1 cellular context compared by ENCODE assay signal in genomic region chr3:53384465-53385277, GRCh38.
TF ChIP-seq lines count a peak whose summit lies in the region.

No MANE protein-coding gene starts in this region.

TF ChIP-seq in GM12878, 131 proteins besides CTCF, POLR2A, EP300 and RAD21:
- TF ChIP-seq E2F8 (IDR thresholded peaks at IDR 0.05; ENCODE audit: low read depth, partially characterized antibody) (no peak), EGR1 (IDR thresholded peaks at IDR 0.05; ENCODE audit: borderline replicate concordance in 1 of 2, low read depth in 2 of 2, low read length in 2 of 2) (no peak), IKZF2 (IDR thresholded peaks at IDR 0.05) (peak; percentile 31 to 44; a peak in 2 of 4 replicates), IKZF1 (conservative IDR thresholded peaks at IDR 0.05) (peak; percentile 53), IRF5 (IDR thresholded peaks at IDR 0.05; ENCODE audit: borderline replicate concordance) (no peak), SREBF1 (IDR thresholded peaks at IDR 0.05; ENCODE audit: low read length) (no peak), STAT1 (conservative IDR thresholded peaks at IDR 0.05) (no peak), NR2F1 (conservative IDR thresholded peaks at IDR 0.05) (peak; percentile 49), CREB1 (IDR thresholded peaks at IDR 0.05; ENCODE audit: low read depth) (no peak), CHD2 (IDR thresholded peaks at IDR 0.05; ENCODE audit: borderline replicate concordance, low read depth, low read length) (no peak), MEF2A (IDR thresholded peaks at IDR 0.05; ENCODE audit: insufficient read depth, low read depth, low read length) (no peak), RBBP5 (conservative IDR thresholded peaks at IDR 0.05) (no peak), ZNF622 (IDR thresholded peaks at IDR 0.05) (no peak), DPF2 (IDR thresholded peaks at IDR 0.05) (peak; percentile 50; the same call in 1 of the 2 replicates), MEF2B (IDR thresholded peaks at IDR 0.05; ENCODE audit: partially characterized antibody, poor library complexity, severe bottlenecking) (peak; percentile 27), TAF1 (IDR thresholded peaks at IDR 0.05; ENCODE audit: borderline replicate concordance, low read depth, low read length) (no peak), ZNF24 (IDR thresholded peaks at IDR 0.05) (0 out of 2 replicates have a peak, but pooled peaks have one; percentile 14), PKNOX1 (IDR thresholded peaks at IDR 0.05) (peak; percentile 91), SUPT20H (IDR thresholded peaks at IDR 0.05; ENCODE audit: borderline replicate concordance, control insufficient read depth, low read depth, low read length) (no peak), MTA2 (IDR thresholded peaks at IDR 0.05; ENCODE audit: low read depth) (peak; percentile 71), SPI1 (IDR thresholded peaks at IDR 0.05; ENCODE audit: borderline replicate concordance, insufficient read depth, low read depth, low read length) (no peak), FOXK2 (IDR thresholded peaks at IDR 0.05) (no peak), ZNF207 (IDR thresholded peaks at IDR 0.05; ENCODE audit: borderline replicate concordance) (no peak), SKIL (IDR thresholded peaks at IDR 0.05; ENCODE audit: low read depth, poor library complexity, severe bottlenecking) (no peak)
TF ChIP-seq in GM12878: peak in this region for 8.
